Comparison of ENCODE assay signal across 8 cellular contexts in the genomic region with DNA sequence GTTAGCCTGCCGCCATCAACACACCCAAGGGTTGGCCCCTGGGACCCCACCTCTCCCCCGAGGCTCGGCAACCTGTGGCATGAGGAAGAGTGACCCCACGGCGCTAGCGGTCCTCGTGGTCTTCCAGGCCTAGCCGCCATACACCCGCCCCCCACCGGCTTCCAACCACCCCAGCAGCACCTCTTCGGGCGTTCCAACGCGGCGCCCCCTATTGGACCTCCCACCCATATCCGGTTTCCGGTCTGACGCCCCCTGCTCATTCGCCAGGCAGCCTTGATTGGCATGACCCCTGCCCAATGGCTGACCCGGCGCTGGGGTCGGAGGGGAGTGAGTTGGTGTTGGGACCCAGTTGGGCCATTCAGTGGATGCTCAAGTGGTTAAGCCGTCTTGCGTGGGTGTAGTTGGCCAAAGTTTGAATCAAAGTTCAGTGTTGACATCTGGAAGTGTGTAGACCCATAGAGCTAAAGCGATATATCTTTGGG. TPM values are rescaled to one million over a fixed set of nuclear protein-coding genes. Genes with fewer than 3 reads are reported as not detected.
DNase-seq lines count a peak whose midpoint lies in the region; ATAC-seq, FAIRE-seq and TF ChIP-seq lines count a peak whose summit lies in the region.

TSS of gene GNAS-AS1 (minus strand) at position 210 of the 482 bp plus-strand sequence.

- peaks cover 38% of the 10 kb centered on the region for H3K36me3 Mint-ChIP-seq in WTC11

- peak within 1 kb of the TSS; percentile 72 for H3K4me3 ChIP-seq in BJ (ENCODE audit: low read depth, low read length)
- peak within 1 kb of the TSS; percentile 40 to 66 (median 53) for H3K4me3 ChIP-seq in breast epithelium
- H3K4me3 ChIP-seq in kidney (ENCODE audit: low read length in 2 of 2): peak within 1 kb of the TSS; percentile 29 to 47

- no peak within 1 kb of the TSS for H3K27ac ChIP-seq in breast epithelium
- H3K27ac ChIP-seq in kidney (ENCODE audit: low read depth in 2 of 2, low read length in 2 of 2): no peak within 1 kb of the TSS

- POLR2A ChIA-PET in BJ (lab: Charles Lee) (no interaction called here), WTC11 (lab: Charles Lee) (no interaction called here)

- CTCF ChIA-PET in BJ (lab: Yijun Ruan, JAX): interaction anchor here (0.9 to 1.9 kb wide), 5 partner anchors 38 to 616 kb away, joined by 3 to 6 read pairs (median 4); partner anchors contain the start of gene STX16
- CTCF ChIA-PET in WTC11 (lab: Charles Lee): interaction anchor here (0.6 to 3.6 kb wide), 10 partner anchors 7 to 645 kb away, joined by 3 to 50 read pairs (median 7); partner anchors contain the start of gene STX16

- TF ChIP-seq CTCF in BJ (IDR thresholded peaks at IDR 0.05; ENCODE audit: insufficient read depth, low read depth, low read length) (0 out of 2 replicates have a peak, but pooled peaks have one; percentile 21), WTC11 (IDR thresholded peaks at IDR 0.05) (no peak; the same call in 1 of the 2 replicates), breast epithelium (IDR thresholded peaks at IDR 0.05) (no peak), kidney (IDR thresholded peaks at IDR 0.05; ENCODE audit: borderline replicate concordance, extremely low read depth, insufficient read depth) (no peak)

- no peak for FAIRE-seq in kidney (lab: Jason Lieb, UNC)

- DNase-seq in BJ (ENCODE audit: low read depth) (no peak), HS-27A (ENCODE audit: low read depth) (peak; percentile 68), WTC11 (ENCODE audit: low spot score) (peak; percentile 95), breast epithelium (ENCODE audit: low spot score in 2 of 2) (peak; percentile 48 to 61), kidney (peak; percentile 86), NOMO-1 treated with DMSO at 0.1 percent for 48 hours (lab: John Stamatoyannopoulos, UW; ENCODE audit: unreplicated experiment) (no peak)
- peak; percentile 57 to 81 (median 68) for DNase-seq in stimulated activated CD4-positive, alpha-beta T cell treated with anti-CD3 and anti-CD28 coated beads, Interleukin-1b, Interleukin-23, amount 100 ng/mL, for 24 hours (ENCODE audit: low read depth in 4 of 4, low spot score in 1 of 4)

- no peaks in the 10 kb centered on the region for H3K9me3 Mint-ChIP-seq in WTC11

- TF ChIP-seq POLR2A in breast epithelium (IDR thresholded peaks at IDR 0.05): no peak

- H3K4me1 Mint-ChIP-seq in WTC11: peaks cover 72% of the 10 kb centered on the region

- H3K36me3 ChIP-seq in BJ (ENCODE audit: control insufficient read depth, insufficient read depth, low read length) (no peaks in the 10 kb centered on the region), breast epithelium (no peaks in the 10 kb centered on the region), kidney (ENCODE audit: control insufficient read depth in 1 of 2, insufficient read depth in 2 of 2, low read length in 2 of 2) (no peaks in the 10 kb centered on the region)

- H3K27me3 ChIP-seq in BJ (ENCODE audit: control insufficient read depth, insufficient read depth, low read length) (peaks cover 14% of the 10 kb centered on the region), breast epithelium (peaks cover 4 to 7% of the 10 kb centered on the region in 2 donors)

- H3K4me1 ChIP-seq in breast epithelium (peaks cover 0 to 4% of the 10 kb centered on the region in 2 donors), kidney (ENCODE audit: control insufficient read depth in 1 of 2, insufficient read depth in 1 of 2, low read depth in 1 of 2, low read length in 2 of 2) (no peaks in the 10 kb centered on the region)

- intact Hi-C loops in breast epithelium (cut with DNase I; ENCODE audit: low total_unique reads) (no loop called here), kidney (cut with DNase I) (no loop called here)

- ATAC-seq in GM19463 (IDR thresholded peaks at IDR 0.05; ENCODE audit: unreplicated experiment) (peak; percentile 93), WTC11 (peak; percentile 60)

- no peaks in the 10 kb centered on the region for H3K9me3 ChIP-seq in breast epithelium
- H3K9me3 ChIP-seq in kidney (ENCODE audit: control insufficient read depth in 1 of 2, low read length in 2 of 2): no peaks in the 10 kb centered on the region

- peak within 1 kb of the TSS; percentile 74 for H3K4me3 Mint-ChIP-seq in WTC11

- H3K27me3 Mint-ChIP-seq in WTC11 (ENCODE audit: low read depth): peaks cover 48% of the 10 kb centered on the region

- peak within 1 kb of the TSS; percentile 94 for H3K27ac Mint-ChIP-seq in WTC11

- no peak within 1 kb of the TSS for H3K9ac ChIP-seq in kidney (ENCODE audit: low read length in 2 of 2)

TF ChIP-seq in WTC11, 78 proteins besides CTCF, POLR2A, EP300 and RAD21:
- TF ChIP-seq ZNF423 (CRISPR knock-in tag; IDR thresholded peaks at IDR 0.05) (no peak), NFYB (CRISPR knock-in tag; conservative IDR thresholded peaks at IDR 0.05; ENCODE audit: low read depth) (peak; percentile 86), GRHL2 (CRISPR knock-in tag; IDR thresholded peaks at IDR 0.05; ENCODE audit: insufficient replicate concordance, severe bottlenecking) (no peak)

RNA-seq across cellular contexts. Expression of gene GNAS-AS1, which starts in this region (rescaled TPM):
- 0.42 and 0.45 TPM in 2 replicates for polyA plus RNA-seq in BJ (2011; rRNA removed)
- polyA minus RNA-seq in BJ (2011; rRNA and poly(A)+ RNA removed): 0.15 and 0.57 TPM in 2 replicates
- total RNA-seq in WTC11 (2021): 12.2 to 13.4 TPM (median 12.8 TPM) in 3 replicates
- total RNA-seq in breast epithelium: 1 to 10 TPM in 1 of 3 donors, under 1 TPM in 2; 0.48 to 1.5 (median 0.98) TPM
- total RNA-seq in kidney: 0.88 TPM
- 0.37 TPM for polyA plus RNA-seq in kidney (ENCODE audit: insufficient read depth, low read depth, low replicate concordance)

Comparison
In these comparisons a context has a peak if more than half of its experiments do, and no peak if none do; other contexts are left out.
1. Peak in DNase-seq and H3K4me3 ChIP-seq in kidney; RNA of the gene not detected or under 1 TPM.
2. DNase-seq: peak in HS-27A (single experiment), WTC11 (single experiment), breast epithelium (2 of 2) and stimulated activated CD4-positive, alpha-beta T cell treated with anti-CD3 and anti-CD28 coated beads, Interleukin-1b, Interleukin-23, amount 100 ng/mL, for 24 hours (4 of 4); none in BJ (single experiment) and NOMO-1 treated with DMSO at 0.1 percent for 48 hours (single experiment).
3. Peak in every context shown above with its lines, with median percentiles within 50 percentile points of each other: H3K4me3 ChIP-seq.